In the genomic region with DNA sequence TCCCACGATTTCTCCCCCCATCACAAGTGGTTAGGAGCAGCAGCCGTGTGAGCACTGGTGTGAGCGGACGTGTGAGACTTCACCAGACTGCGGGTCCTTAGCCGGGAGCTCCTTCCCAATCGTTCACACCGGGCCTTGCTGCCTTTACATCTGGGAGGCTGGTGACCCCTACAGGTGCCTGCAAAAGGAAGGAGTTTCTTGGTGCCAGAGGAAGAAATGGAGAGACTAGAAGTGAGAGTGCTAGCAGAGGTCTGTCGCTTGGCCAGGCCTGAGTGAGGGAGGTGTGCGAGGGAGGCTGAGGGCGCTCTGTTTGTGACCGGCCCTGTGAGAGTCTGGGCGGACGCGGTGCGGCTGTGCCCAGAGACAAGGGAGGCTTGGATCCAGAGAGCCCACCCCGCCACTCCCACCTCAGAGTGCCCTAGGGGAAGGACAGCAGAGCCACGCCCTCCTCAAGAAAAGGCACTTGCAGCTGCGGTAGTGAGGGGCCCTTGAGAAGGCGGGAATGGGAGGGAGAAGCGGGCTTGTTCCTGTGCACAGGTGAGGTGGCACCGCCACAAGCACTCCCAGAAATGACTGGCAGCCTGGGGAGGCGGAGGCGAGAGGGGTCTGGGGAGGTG, we compare ENCODE assay signal across 9 cellular contexts. TPM values are rescaled to one million over a fixed set of nuclear protein-coding genes. Genes with fewer than 3 reads are reported as not detected.
DNase-seq lines count a peak whose midpoint lies in the region; ATAC-seq, FAIRE-seq and TF ChIP-seq lines count a peak whose summit lies in the region.
"Had no signal": no experiment of that assay in that cellular context is flagged by ENCODE, and none has a peak within 500 bp of the region (broad histone marks: within the 10 kb centered on the region; RNA-seq: fewer than 3 reads in every experiment).

No MANE protein-coding gene starts in this region.

- CTCF ChIA-PET in Calu3 (lab: Charles Lee): interaction anchor here (0.8 to 2.6 kb wide), 3 partner anchors 10 to 296 kb away, joined by 4 to 16 read pairs (median 6); a partner anchor contains a TSS

- DNase-seq in Calu3 (peak; percentile 30), M059J (ENCODE audit: low read depth) (peak; percentile 30), chondrocyte (ENCODE audit: low spot score) (no peak), naive B cell (no peak), RCC 7860 (ENCODE audit: low spot score) (no peak), cardiac septum (ENCODE audit: low spot score) (no peak)
- no peak for DNase-seq in activated CD4-positive, CD25-positive, alpha-beta regulatory T cell (lab: John Stamatoyannopoulos, UW)
- DNase-seq: activated naive CD4-positive, alpha-beta T cell treated with Interleukin-2 at 50 U/mL for 16 hours had no signal

- H3K27me3 Mint-ChIP-seq in Calu3 (ENCODE audit: unreplicated experiment) (no peaks in the 10 kb centered on the region), chondrocyte (ENCODE audit: low read depth) (peaks cover 6% of the 10 kb centered on the region), naive B cell (peaks cover 22 to 32% (median 26%) of the 10 kb centered on the region in 3 donors)

- ATAC-seq in naive B cell (ENCODE audit: low read depth in 2 of 2): no peak
- no peak for ATAC-seq in HG03196 (IDR thresholded peaks at IDR 0.05; ENCODE audit: unreplicated experiment)

- H3K27ac Mint-ChIP-seq in Calu3 (ENCODE audit: unreplicated experiment) (no peak overlapping the region), chondrocyte (ENCODE audit: unreplicated experiment) (no peak overlapping the region), naive B cell (peak overlapping the region in 4 of 6 donors; percentile 4 to 84 (median 12))

- H3K4me1 Mint-ChIP-seq in Calu3 (ENCODE audit: low read depth, unreplicated experiment) (peaks cover 8% of the 10 kb centered on the region), chondrocyte (ENCODE audit: low read depth) (peaks cover 10% of the 10 kb centered on the region), naive B cell (peaks cover 17 to 24% (median 19%) of the 10 kb centered on the region in 3 donors)

- H3K36me3 Mint-ChIP-seq in Calu3 (ENCODE audit: insufficient read depth, unreplicated experiment) (no peaks in the 10 kb centered on the region), chondrocyte (ENCODE audit: low read depth) (no peaks in the 10 kb centered on the region), naive B cell (no peaks in the 10 kb centered on the region)

- H3K4me3 Mint-ChIP-seq in Calu3 (ENCODE audit: low read depth, unreplicated experiment) (no peak overlapping the region), chondrocyte (ENCODE audit: unreplicated experiment) (no peak overlapping the region), naive B cell (peak overlapping the region in 3 of 8 donors; percentile 13 to 69 (median 30))

- no TSS peak for BruUV-seq in Calu3 (replicated peaks; lab: Mats Ljungman, UMichigan)

- intact Hi-C loops in Calu3 (cut with micrococcal nuclease; ENCODE audit: unreplicated experiment) (loop anchor here (5.0 kb wide), 1 partner anchor 56 kb away; no protein-coding TSS in a partner anchor), cardiac septum (cut with DNase I) (loop anchor here (5.0 kb wide), 2 partner anchors 39 to 281 kb away; no protein-coding TSS in a partner anchor)

- no peak for FAIRE-seq in RCC 7860 (lab: Jason Lieb, UNC)

- H3K9me3 Mint-ChIP-seq in Calu3 (ENCODE audit: low read depth, unreplicated experiment) (no peaks in the 10 kb centered on the region), chondrocyte (ENCODE audit: low read depth) (no peaks in the 10 kb centered on the region), naive B cell (no peaks in the 10 kb centered on the region)

- TF ChIP-seq CTCF in Calu3 (IDR thresholded peaks at IDR 0.05; ENCODE audit: unreplicated experiment): no peak
- TF ChIP-seq CTCF in chondrocyte (IDR thresholded peaks at IDR 0.05): peak; percentile 53

RNA-seq across cellular contexts. Expression of a gene that starts 10.0 kb away (rescaled TPM):
- total RNA-seq in Calu3 (2022) (4.5 and 7.1 TPM in 2 replicates), chondrocyte (6.8 to 9.2 TPM (median 8.3 TPM) in 3 replicates), cardiac septum (11.0 TPM)
- 1.7 and 2.5 TPM in 2 replicates for total RNA-seq in M059J (2014; rRNA removed; shearing (Covaris generic))
- 1 to 10 TPM; 3.4 to 4.9 (median 4.4) TPM for polyA plus RNA-seq in naive B cell (ENCODE audit: low read depth in 6 of 6)

Comparison
In these comparisons a context has a peak if more than half of its experiments do, and no peak if none do; other contexts are left out.
1. DNase-seq: peak in Calu3 (single experiment) and M059J (single experiment); none in chondrocyte (single experiment), naive B cell (single experiment), activated CD4-positive, CD25-positive, alpha-beta regulatory T cell (0 of 4), RCC 7860 (single experiment) and cardiac septum (single experiment).
2. H3K27ac Mint-ChIP-seq: peak in naive B cell (4 of 6); none in Calu3 (single experiment) and chondrocyte (single experiment).